In the genomic region with DNA sequence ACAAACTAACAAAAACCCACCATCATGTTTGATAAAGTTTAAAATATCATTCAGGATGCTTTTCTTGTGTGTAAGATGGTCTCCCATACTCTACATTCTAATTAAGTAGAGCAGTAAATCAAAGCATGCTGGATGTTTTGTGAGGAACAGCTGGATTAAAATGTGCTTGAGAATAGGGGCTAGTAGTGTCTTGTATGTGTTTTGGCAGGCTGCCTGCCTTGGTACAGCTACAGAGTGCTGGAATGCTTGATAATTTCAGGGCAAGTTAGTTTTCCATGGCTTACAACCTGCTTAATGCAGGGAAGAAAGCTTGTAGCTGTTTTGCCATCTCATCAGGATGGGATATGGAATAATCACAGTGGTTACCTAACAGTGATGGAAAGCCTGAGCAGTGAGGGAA, we compare ENCODE assay signal across 19 cellular contexts.
"Had no signal": no experiment of that assay in that cellular context is flagged by ENCODE, and none has a peak within 500 bp of the region (broad histone marks: within the 10 kb centered on the region; RNA-seq: fewer than 3 reads in every experiment).

No MANE protein-coding gene starts in this region.

- H3K4me1 ChIP-seq: ascending aorta, esophagus squamous epithelium, lower lobe of right lung, right atrium auricular region, suprapubic skin had no signal

- DNase-seq: activated CD4-positive, alpha-beta T cell treated with anti-CD3 and anti-CD28 coated beads, Interleukin-2, amount 50 U/mL, for 4 hours; activated effector memory CD4-positive, alpha-beta T cell treated with anti-CD3 and anti-CD28 coated beads, Interleukin-2, amount 50 U/mL, for 16 hours; activated naive CD4-positive, alpha-beta T cell treated with anti-CD3 and anti-CD28 coated beads, Interleukin-2, amount 50 U/mL, for 16 hours; activated T-cell treated with anti-CD3 and anti-CD28 coated beads, Interleukin-2, amount 50 U/mL, for 72 hours; dermis blood vessel endothelial cell; effector memory CD4-positive, alpha-beta T cell; esophagus squamous epithelium; lower lobe of right lung; midbrain; nephron progenitor cell; stimulated activated CD4-positive, alpha-beta T cell treated with anti-CD3 and anti-CD28 coated beads, Interleukin-2, amount 100 ng/mL, for 24 hours; stimulated activated naive CD8-positive, alpha-beta T cell treated with anti-CD3 and anti-CD28 coated beads, Interleukin-15, amount 100 ng/mL, for 72 hours; SW 1271; T-helper 2 cell; trophoblast cell; WERI-Rb-1 had no signal

- ATAC-seq: activated T-cell treated with anti-CD3 and anti-CD28 coated beads, Interleukin-2, amount 50 U/mL, for 72 hours; lower lobe of right lung; stimulated activated naive CD8-positive, alpha-beta T cell treated with anti-CD3 and anti-CD28 coated beads, Interleukin-15, amount 100 ng/mL, for 72 hours had no signal

- H3K27ac ChIP-seq: ascending aorta, esophagus squamous epithelium, lower lobe of right lung, right atrium auricular region, suprapubic skin, WERI-Rb-1 had no signal

- H3K27me3 ChIP-seq: ascending aorta, esophagus squamous epithelium, right atrium auricular region, suprapubic skin had no signal

- H3K4me3 ChIP-seq: ascending aorta, esophagus squamous epithelium, lower lobe of right lung, right atrium auricular region, suprapubic skin had no signal
